ENCODE assay signal across 8 cellular contexts in genomic region chr3:38028621-38029361, GRCh38. TPM values are rescaled to one million over a fixed set of nuclear protein-coding genes. Genes with fewer than 3 reads are reported as not detected.
DNase-seq lines count a peak whose midpoint lies in the region; ATAC-seq and TF ChIP-seq lines count a peak whose summit lies in the region.

No MANE protein-coding gene starts in this region.

- intact Hi-C loops in adrenal gland (cut with DNase I) = no loop called here
- intact Hi-C loops in sigmoid colon (cut with DNase I) = no loop called here

- H3K27me3 ChIP-seq in adrenal gland (no peaks in the 10 kb centered on the region), iPS-15b (ENCODE audit: control insufficient read depth, insufficient read depth, low read length) (peaks cover 66% of the 10 kb centered on the region), sigmoid colon (no peaks in the 10 kb centered on the region), WERI-Rb-1 (ENCODE audit: insufficient read depth, low read depth, severe bottlenecking) (peaks cover 21% of the 10 kb centered on the region)

- H3K9ac ChIP-seq in iPS-15b (ENCODE audit: low read depth, low read length) = no peak overlapping the region

- TF ChIP-seq POLR2A in adrenal gland (IDR thresholded peaks at IDR 0.05) (no peak), sigmoid colon (IDR thresholded peaks at IDR 0.05) (no peak)

- TF ChIP-seq EP300 in sigmoid colon (IDR thresholded peaks at IDR 0.05) = no peak

- ATAC-seq in GM19397 (IDR thresholded peaks at IDR 0.05; ENCODE audit: unreplicated experiment) (no peak), HG03095 (IDR thresholded peaks at IDR 0.05; ENCODE audit: unreplicated experiment) (no peak)

- DNase-seq in GM03348 (ENCODE audit: low spot score) (peak; percentile 69), adrenal gland (peak in 1 of 7 donors; percentile 23), sigmoid colon (no peak), NOMO-1 (lab: John Stamatoyannopoulos, UW; ENCODE audit: unreplicated experiment in 2 of 2) (no peak), WERI-Rb-1 (no peak)

- H3K4me3 ChIP-seq in adrenal gland (peak overlapping the region in 2 of 4 donors; percentile 29 to 61), iPS-15b (ENCODE audit: low read depth, low read length) (peak overlapping the region; percentile 82), sigmoid colon (peak overlapping the region; percentile 43 to 74 (median 57)), WERI-Rb-1 (ENCODE audit: low read depth, low read length) (no peak overlapping the region)

- H3K36me3 ChIP-seq in adrenal gland (replicated peaks in 1 of 2) = no peaks in the 10 kb centered on the region
- H3K36me3 ChIP-seq in iPS-15b (ENCODE audit: control insufficient read depth, insufficient read depth, low read length) = no peaks in the 10 kb centered on the region
- H3K36me3 ChIP-seq in sigmoid colon = no peaks in the 10 kb centered on the region
- H3K36me3 ChIP-seq in WERI-Rb-1 = no peaks in the 10 kb centered on the region

- H3K27ac ChIP-seq in adrenal gland = peak overlapping the region in 3 of 5 donors; percentile 61 to 90 (median 83)
- peak overlapping the region; percentile 75 to 87 (median 86) for H3K27ac ChIP-seq in sigmoid colon
- H3K27ac ChIP-seq in WERI-Rb-1 = no peak overlapping the region

- TF ChIP-seq CTCF in adrenal gland (IDR thresholded peaks at IDR 0.05) (no peak), sigmoid colon (IDR thresholded peaks at IDR 0.05) (no peak), WERI-Rb-1 (IDR thresholded peaks at IDR 0.05; ENCODE audit: low read depth, low read length) (no peak)

- 45 to 77% (median 49%) methylated on average over 13 to 45 of the region's 45 CpGs for WGBS in adrenal gland, 4 donors
- 25 to 28% methylated on average over 45 of the region's 45 CpGs for WGBS in sigmoid colon, 2 donors

- H3K4me1 ChIP-seq in adrenal gland (replicated peaks in 1 of 2) (peaks cover 23 to 41% of the 10 kb centered on the region in 2 donors), iPS-15b (ENCODE audit: control insufficient read depth, insufficient read depth, low read length) (peaks cover 5% of the 10 kb centered on the region), sigmoid colon (peaks cover 0 to 50% (median 42%) of the 10 kb centered on the region in 4 donors)

- H3K9me3 ChIP-seq in adrenal gland (replicated peaks in 1 of 3) (no peaks in the 10 kb centered on the region), iPS-15b (ENCODE audit: control insufficient read depth, insufficient read depth, low read length) (no peaks in the 10 kb centered on the region), sigmoid colon (no peaks in the 10 kb centered on the region), WERI-Rb-1 (ENCODE audit: severe bottlenecking) (no peaks in the 10 kb centered on the region)

RNA-seq across cellular contexts. Expression of gene PLCD1, which starts 0.7 kb away (rescaled TPM):
- 10 to 100 TPM in 7 of 8 donors, 1 to 10 TPM in 1; 9.7 to 97.3 (median 29.2) TPM for total RNA-seq in adrenal gland
- polyA plus RNA-seq in adrenal gland = 10 to 100 TPM; 11.3 to 42.7 (median 40.9) TPM
- 10 to 100 TPM; 10.3 to 22.7 (median 14.2) TPM for total RNA-seq in sigmoid colon
- 100 to 1,000 TPM in 1 of 3 donors, 10 to 100 TPM in 2; 29.0 to 139 (median 85.9) TPM for polyA plus RNA-seq in sigmoid colon

RNA-seq across cellular contexts. Expression of gene DLEC1, which starts 10.2 kb away (rescaled TPM):
- total RNA-seq in adrenal gland = 1 to 10 TPM in 5 of 8 donors, under 1 TPM in 3; 0.18 to 2.0 (median 1.1) TPM
- polyA plus RNA-seq in adrenal gland = 1 to 10 TPM in 2 of 3 donors, under 1 TPM in 1; 0.20 to 2.0 (median 1.7) TPM
- total RNA-seq in sigmoid colon = under 1 TPM; 0.16 to 0.41 (median 0.32) TPM
- polyA plus RNA-seq in sigmoid colon = under 1 TPM; 0.42 to 0.60 (median 0.46) TPM

RNA-seq across cellular contexts. Expression of gene VILL, which starts 38.2 kb away (rescaled TPM):
- 1 to 10 TPM; 2.5 to 8.0 (median 6.5) TPM for total RNA-seq in adrenal gland
- polyA plus RNA-seq in adrenal gland = 10 to 100 TPM in 1 of 3 donors, 1 to 10 TPM in 2; 1.7 to 18.0 (median 9.7) TPM
- total RNA-seq in sigmoid colon = 1 to 10 TPM; 5.3 to 8.3 (median 6.6) TPM
- 100 to 1,000 TPM in 1 of 3 donors, 10 to 100 TPM in 2; 81.7 to 175 (median 97.0) TPM for polyA plus RNA-seq in sigmoid colon
